ENCODE assay signal across 14 cellular contexts in the genomic region with DNA sequence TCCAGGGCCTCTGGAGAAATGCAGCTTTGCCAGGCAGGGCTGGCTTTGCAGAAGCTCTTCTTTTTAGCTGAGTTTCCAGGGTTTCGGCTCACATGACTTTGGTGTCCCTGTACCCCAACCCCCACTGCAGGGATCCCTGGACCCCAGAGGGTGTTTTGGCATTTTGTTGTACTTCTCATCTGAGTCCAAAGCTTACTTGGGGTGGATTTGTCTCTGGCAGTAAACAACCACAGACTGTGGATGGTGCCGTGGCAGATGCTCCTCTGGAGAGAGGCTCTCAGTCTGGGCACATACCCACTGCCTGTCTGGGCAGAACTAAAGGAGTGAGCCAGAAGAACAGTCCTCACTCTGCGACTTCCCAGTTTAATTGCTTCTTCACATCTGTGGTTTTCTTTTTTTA.
"Had no signal": no experiment of that assay in that cellular context is flagged by ENCODE, and none has a peak within 500 bp of the region (broad histone marks: within the 10 kb centered on the region; RNA-seq: fewer than 3 reads in every experiment).

No MANE protein-coding gene starts in this region.

- DNase-seq: activated CD4-positive, alpha-beta T cell treated with anti-CD3 and anti-CD28 coated beads for 36 hours; activated CD4-positive, alpha-beta T cell treated with anti-CD3 and anti-CD28 coated beads, Interleukin-2, amount 50 U/mL, for 48 hours; activated gamma-delta T cell; erythroblast; heart left ventricle; kidney glomerular epithelial cell; left ventricle myocardium superior; mesendoderm; natural killer cell; stimulated activated naive B cell treated with anti-CD40 and anti-IgM and Interleukin-4, amounts not matched to agents 10 μg/mL and 1 μg/mL and 100 μg/mL, for 72 hours; T-cell; upper lobe of right lung had no signal

- H3K27me3 ChIP-seq: cardiac muscle cell, heart left ventricle, upper lobe of right lung had no signal

- ATAC-seq: activated CD4-positive, alpha-beta T cell treated with anti-CD3 and anti-CD28 coated beads for 36 hours; heart left ventricle; left ventricle myocardium superior; natural killer cell; stimulated activated naive B cell treated with anti-CD40 and anti-IgM and Interleukin-4, amounts not matched to agents 10 μg/mL and 1 μg/mL and 100 μg/mL, for 72 hours; T-cell; upper lobe of right lung; WTC11 had no signal

- H3K4me3 ChIP-seq: cardiac muscle cell, heart left ventricle, upper lobe of right lung had no signal

- H3K27ac ChIP-seq: cardiac muscle cell, heart left ventricle, upper lobe of right lung had no signal

- H3K9me3 ChIP-seq: heart left ventricle, upper lobe of right lung had no signal

- H3K4me1 ChIP-seq: heart left ventricle, upper lobe of right lung had no signal

- H3K36me3 ChIP-seq: cardiac muscle cell, heart left ventricle, upper lobe of right lung had no signal
